1 cellular context compared by ENCODE assay signal in the genomic region with DNA sequence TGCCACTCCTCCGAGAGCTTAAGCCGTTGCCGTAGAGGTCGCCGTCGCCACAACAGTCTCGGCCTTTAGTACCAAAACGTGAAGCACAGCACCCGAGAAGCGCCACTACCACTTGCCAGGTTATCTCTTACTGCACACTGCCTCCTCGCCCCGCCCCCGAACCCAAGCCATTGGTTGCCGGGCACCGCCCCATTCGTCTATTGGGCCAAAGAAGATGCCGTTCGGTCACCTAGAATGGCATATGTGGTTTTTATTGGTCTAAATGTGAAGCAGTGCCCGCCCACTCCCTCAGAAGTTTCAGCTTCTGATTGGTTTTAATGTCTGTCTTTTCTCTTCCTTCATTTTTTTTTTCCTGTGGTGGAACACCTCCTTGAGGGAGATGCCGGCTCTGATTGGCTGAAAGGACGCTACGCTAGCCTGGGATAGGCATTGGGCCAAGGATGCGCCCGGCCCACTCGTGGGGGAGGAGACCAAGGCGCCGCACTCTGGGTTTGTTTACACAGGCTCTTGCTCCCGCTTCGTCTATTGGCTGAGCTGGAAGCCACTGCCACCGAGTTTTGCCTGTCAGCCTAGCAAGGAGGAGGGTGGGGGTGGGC.
A peak's percentile ranks its signal among the peaks of the same experiment; 100 is the strongest.
TF ChIP-seq lines count a peak whose summit lies in the region.

A gene with protein sequence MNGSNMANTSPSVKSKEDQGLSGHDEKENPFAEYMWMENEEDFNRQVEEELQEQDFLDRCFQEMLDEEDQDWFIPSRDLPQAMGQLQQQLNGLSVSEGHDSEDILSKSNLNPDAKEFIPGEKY (minus strand): TSS at position 139 of the 596 bp plus-strand sequence. CDS start 24,514 bp downstream, outside the sequence.

TF ChIP-seq in SK-N-SH, 30 proteins besides CTCF, POLR2A, EP300 and RAD21 (continued from another document):
- TF ChIP-seq, protein P1, sequence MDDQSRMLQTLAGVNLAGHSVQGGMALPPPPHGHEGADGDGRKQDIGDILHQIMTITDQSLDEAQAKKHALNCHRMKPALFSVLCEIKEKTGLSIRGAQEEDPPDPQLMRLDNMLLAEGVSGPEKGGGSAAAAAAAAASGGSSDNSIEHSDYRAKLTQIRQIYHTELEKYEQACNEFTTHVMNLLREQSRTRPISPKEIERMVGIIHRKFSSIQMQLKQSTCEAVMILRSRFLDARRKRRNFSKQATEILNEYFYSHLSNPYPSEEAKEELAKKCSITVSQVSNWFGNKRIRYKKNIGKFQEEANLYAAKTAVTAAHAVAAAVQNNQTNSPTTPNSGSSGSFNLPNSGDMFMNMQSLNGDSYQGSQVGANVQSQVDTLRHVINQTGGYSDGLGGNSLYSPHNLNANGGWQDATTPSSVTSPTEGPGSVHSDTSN (IDR thresholded peaks at IDR 0.05): peak; percentile 93
TF ChIP-seq in SK-N-SH: peak in this region for 9.
